Comparison of ENCODE assay signal across 10 cellular contexts in the genomic region with DNA sequence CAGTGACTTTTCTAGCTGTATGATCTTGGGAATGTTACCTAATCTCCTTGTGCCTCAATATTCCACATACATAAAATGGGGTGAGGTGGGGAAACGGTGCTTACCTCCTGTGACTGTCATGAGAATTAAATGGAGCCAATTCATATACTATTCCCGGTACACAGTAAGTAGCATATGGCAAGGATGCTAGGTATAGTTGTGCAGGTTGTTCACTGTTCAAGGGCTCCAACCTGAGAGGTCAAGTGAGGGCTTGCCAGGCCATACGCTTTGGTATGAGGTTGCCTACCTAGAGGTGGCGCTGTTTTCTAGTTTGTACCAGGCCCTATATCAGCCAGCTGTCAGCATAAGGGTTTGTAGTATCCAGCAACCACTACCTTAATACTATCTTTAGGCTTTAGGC.
DNase-seq lines count a peak whose midpoint lies in the region; ATAC-seq and TF ChIP-seq lines count a peak whose summit lies in the region.
"Had no signal": no experiment of that assay in that cellular context is flagged by ENCODE, and none has a peak within 500 bp of the region (broad histone marks: within the 10 kb centered on the region; RNA-seq: fewer than 3 reads in every experiment).

No MANE protein-coding gene starts in this region.

- intact Hi-C loops in tibial artery (cut with DNase I; ENCODE audit: low total_unique reads): no loop called here

- TF ChIP-seq CTCF in GM10248 (IDR thresholded peaks at IDR 0.05; ENCODE audit: control extremely low read depth, extremely low read depth, low read depth, missing control alignments) (peak; percentile 57), Loucy (conservative IDR thresholded peaks at IDR 0.05; ENCODE audit: low read length) (peak; percentile 79), nephron progenitor cell (IDR thresholded peaks at IDR 0.05) (peak; percentile 13), tibial artery (IDR thresholded peaks at IDR 0.05) (no peak)

- H3K4me2 ChIP-seq in Loucy (ENCODE audit: low read depth, low read length, poor library complexity, severe bottlenecking): no peak overlapping the region

- peaks cover 13% of the 10 kb centered on the region for H3K79me2 ChIP-seq in Loucy (ENCODE audit: insufficient read depth, low read length)

- H3K27me3 Mint-ChIP-seq in nephron progenitor cell (ENCODE audit: low read depth, poor library complexity): peaks cover 7% of the 10 kb centered on the region
- H3K27me3 Mint-ChIP-seq: dendritic cell treated with granulocyte-macrophage colony-stimulating factor and Interleukin-4, amounts not matched to agents 40 ng/mL and 50 ng/mL, for 4 days had no signal

- H3K4me1 ChIP-seq in Loucy (ENCODE audit: insufficient read depth, low read length, poor library complexity, severe bottlenecking): peaks cover 57% of the 10 kb centered on the region
- H3K4me1 ChIP-seq in tibial artery: peaks cover 0 to 13% (median 7%) of the 10 kb centered on the region in 4 donors

- DNase-seq in GM10248 (ENCODE audit: extremely low spot score) (no peak), amniotic epithelial cell (ENCODE audit: low read depth) (peak; percentile 49), nephron progenitor cell (no peak), hepatic stellate cell (ENCODE audit: low spot score) (no peak), tibial artery (no peak)
- DNase-seq in stimulated activated CD4-positive, alpha-beta T cell treated with anti-CD3 and anti-CD28 coated beads, Interleukin-2, amount 100 ng/mL, for 24 hours: no peak

- no peak overlapping the region for H3K27ac Mint-ChIP-seq in nephron progenitor cell
- H3K27ac Mint-ChIP-seq: dendritic cell treated with granulocyte-macrophage colony-stimulating factor and Interleukin-4, amounts not matched to agents 40 ng/mL and 50 ng/mL, for 4 days had no signal

- H3K36me3 Mint-ChIP-seq in nephron progenitor cell (ENCODE audit: low read depth): no peaks in the 10 kb centered on the region

- H3K27me3 ChIP-seq in Loucy (ENCODE audit: insufficient read depth, low read length, poor library complexity, severe bottlenecking): no peaks in the 10 kb centered on the region
- peaks cover 0 to 7% of the 10 kb centered on the region in 2 donors for H3K27me3 ChIP-seq in tibial artery
- H3K27me3 ChIP-seq: SJSA1 had no signal

- no peak overlapping the region for H3K4me3 ChIP-seq in Loucy (ENCODE audit: low read length, poor library complexity, severe bottlenecking)
- H3K4me3 ChIP-seq in tibial artery: no peak overlapping the region
- H3K4me3 ChIP-seq: SJSA1 had no signal

- no peak overlapping the region for H3K27ac ChIP-seq in tibial artery
- H3K27ac ChIP-seq: SJSA1 had no signal

- H3K4me3 Mint-ChIP-seq in nephron progenitor cell: no peak overlapping the region
- H3K4me3 Mint-ChIP-seq: dendritic cell treated with granulocyte-macrophage colony-stimulating factor and Interleukin-4, amounts not matched to agents 40 ng/mL and 50 ng/mL, for 4 days had no signal

- peaks cover 27% of the 10 kb centered on the region for H3K4me1 Mint-ChIP-seq in nephron progenitor cell

- ATAC-seq in GM21528 (IDR thresholded peaks at IDR 0.05; ENCODE audit: low FRiP score, unreplicated experiment): no peak

- CTCF ChIA-PET in GM10248 (lab: Yijun Ruan, JAX): interaction anchor here (0.6 to 12.9 kb wide), 31 partner anchors 10 to 220 kb away, joined by 3 to 105 read pairs (median 4); no protein-coding TSS in a partner anchor

- no peaks in the 10 kb centered on the region for H4K20me1 ChIP-seq in Loucy (ENCODE audit: insufficient read depth, low read length, poor library complexity, severe bottlenecking)

- peaks cover 13% of the 10 kb centered on the region; the same call in 1 of the 2 replicates for H3F3A ChIP-seq in Loucy (ENCODE audit: low read depth)

- H2AFZ ChIP-seq in Loucy (ENCODE audit: low read length): no peak overlapping the region

- H3K36me3 ChIP-seq in Loucy (ENCODE audit: insufficient read depth, low read length) (no peaks in the 10 kb centered on the region), tibial artery (no peaks in the 10 kb centered on the region)
- H3K36me3 ChIP-seq: SJSA1 had no signal

- H3K9me3 ChIP-seq in Loucy (ENCODE audit: insufficient read depth, low read depth, low read length) (no peaks in the 10 kb centered on the region), tibial artery (no peaks in the 10 kb centered on the region)
- H3K9me3 ChIP-seq: SJSA1 had no signal

- no peaks in the 10 kb centered on the region for H3K9me2 ChIP-seq in Loucy (replicated peaks; ENCODE audit: low read depth, low read length)

- POLR2A ChIA-PET in GM10248 (lab: Yijun Ruan, JAX): no interaction called here

- H3K9me3 Mint-ChIP-seq in nephron progenitor cell: no peaks in the 10 kb centered on the region
- H3K9me3 Mint-ChIP-seq: dendritic cell treated with granulocyte-macrophage colony-stimulating factor and Interleukin-4, amounts not matched to agents 40 ng/mL and 50 ng/mL, for 4 days had no signal

- no peak overlapping the region for H3K9ac ChIP-seq in Loucy (ENCODE audit: low read depth, low read length, poor library complexity, severe bottlenecking)

Comparison
In these comparisons a context has a peak if more than half of its experiments do, and no peak if none do; other contexts are left out.
1. CTCF ChIP-seq: peak in GM10248 (single experiment), Loucy (single experiment) and nephron progenitor cell (single experiment); none in tibial artery (0 of 2).